In the genomic region with DNA sequence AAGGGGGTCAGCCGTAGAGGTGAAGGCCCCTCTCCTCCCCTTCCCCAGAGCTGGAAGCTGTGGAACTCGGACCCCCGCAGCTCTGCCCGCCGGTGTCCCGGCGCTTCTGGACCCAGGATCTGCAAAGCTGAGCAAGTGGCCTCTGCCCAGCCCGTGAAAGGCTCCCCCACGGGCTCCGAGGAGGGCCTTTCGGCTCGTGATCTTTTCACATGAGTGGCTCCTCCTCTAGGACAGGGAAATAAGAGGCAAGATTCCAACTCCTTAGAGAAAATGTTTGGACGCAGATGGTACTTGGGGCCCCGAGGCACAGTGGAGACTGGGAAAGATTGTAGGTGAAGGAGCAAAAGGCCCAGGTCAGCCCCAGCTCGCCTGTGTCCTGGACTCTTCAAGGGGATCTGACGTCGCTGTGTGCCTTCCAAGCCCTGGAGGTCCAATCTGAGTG, we compare ENCODE assay signal across 9 cellular contexts. TPM values are rescaled to one million over a fixed set of nuclear protein-coding genes. Genes with fewer than 3 reads are reported as not detected.
DNase-seq lines count a peak whose midpoint lies in the region; ATAC-seq, FAIRE-seq and TF ChIP-seq lines count a peak whose summit lies in the region.
"Had no signal": no experiment of that assay in that cellular context is flagged by ENCODE, and none has a peak within 500 bp of the region (broad histone marks: within the 10 kb centered on the region; RNA-seq: fewer than 3 reads in every experiment).

No MANE protein-coding gene starts in this region.

- no peaks in the 10 kb centered on the region for H3K79me2 ChIP-seq in keratinocyte (ENCODE audit: control insufficient read depth, insufficient read depth, low read length)

- no peaks in the 10 kb centered on the region for H4K20me1 ChIP-seq in keratinocyte (ENCODE audit: control insufficient read depth, extremely low read depth, insufficient read depth, low read length)

- no peak for TF ChIP-seq CTCF in bronchial epithelial cell (IDR thresholded peaks at IDR 0.05; ENCODE audit: insufficient read depth, low read length, severe bottlenecking)
- no peak for TF ChIP-seq CTCF in keratinocyte (optimal IDR thresholded peaks at IDR 0.05 in 1 of 3, IDR thresholded peaks at IDR 0.05 in 1 of 3, conservative IDR thresholded peaks at IDR 0.05 in 1 of 3; ENCODE audit: extremely low read depth in 1 of 3, insufficient read depth in 2 of 3, low read length in 3 of 3)
- TF ChIP-seq CTCF in GM10266 (IDR thresholded peaks at IDR 0.05; ENCODE audit: control insufficient read depth, insufficient read depth, low read depth, missing control alignments) = no peak

- H2AFZ ChIP-seq in keratinocyte (ENCODE audit: control insufficient read depth, low read length) = peak overlapping the region; percentile 94

- peak overlapping the region; percentile 73 for H3K4me2 ChIP-seq in keratinocyte (ENCODE audit: control insufficient read depth, extremely low read depth, insufficient read depth, low read depth, low read length)

- 0 out of 2 replicates have a peak, but pooled peaks cover 2% of the 10 kb centered on the region for H3K27me3 ChIP-seq in H7 (ENCODE audit: control insufficient read depth, insufficient read depth, low read length)
- no peaks in the 10 kb centered on the region for H3K27me3 ChIP-seq in bronchial epithelial cell (ENCODE audit: control insufficient read depth, insufficient read depth, low read length)
- no peaks in the 10 kb centered on the region for H3K27me3 ChIP-seq in keratinocyte (ENCODE audit: control insufficient read depth, extremely low read depth, insufficient read depth, low read length)

- peaks cover 11% of the 10 kb centered on the region for H3K4me1 ChIP-seq in keratinocyte (ENCODE audit: control insufficient read depth, extremely low read depth, insufficient read depth, low read length)

- H3K27ac ChIP-seq in keratinocyte (ENCODE audit: control insufficient read depth, insufficient read depth, low read length) (peak overlapping the region; percentile 8), skin epidermis (peak overlapping the region; percentile 77 to 97 (median 89))

- H3K9me1 ChIP-seq in keratinocyte (ENCODE audit: control insufficient read depth, extremely low read depth, insufficient read depth, low read length) = no peaks in the 10 kb centered on the region

- ATAC-seq in HG03439 (IDR thresholded peaks at IDR 0.05; ENCODE audit: unreplicated experiment) = no peak
- ATAC-seq: Panc1 had no signal

- dilution Hi-C loops in keratinocyte (cut with MboI; ENCODE audit: extremely low pct_ligation_motif_present, low sequenced_read_pairs) = no loop called here

- peak overlapping the region; percentile 58 for H3K9ac ChIP-seq in keratinocyte (ENCODE audit: control insufficient read depth, extremely low read depth, insufficient read depth, low read length)

- H3K36me3 ChIP-seq in H7 (replicated peaks; ENCODE audit: control insufficient read depth, insufficient read depth, low read length) (no peaks in the 10 kb centered on the region), bronchial epithelial cell (ENCODE audit: control insufficient read depth, insufficient read depth, low read length) (no peaks in the 10 kb centered on the region), keratinocyte (ENCODE audit: control insufficient read depth in 2 of 2, extremely low read depth in 1 of 2, insufficient read depth in 2 of 2, low read length in 2 of 2) (no peaks in the 10 kb centered on the region)

- DNase-seq in H7 (no peak), bronchial epithelial cell (ENCODE audit: low read depth) (no peak), keratinocyte (ENCODE audit: low read depth, low spot score) (no peak), GM10266 (ENCODE audit: extremely low spot score) (no peak)
- DNase-seq in activated CD8-positive, alpha-beta memory T cell treated with anti-CD3 and anti-CD28 coated beads, Interleukin-2, amount 50 U/mL, for 48 hours = no peak
- no peak for DNase-seq in stimulated activated CD4-positive, alpha-beta T cell treated with anti-CD3 and anti-CD28 coated beads, Interleukin-15, amount 100 ng/mL, for 24 hours

- peak overlapping the region; percentile 42 for H3K4me3 ChIP-seq in H7 (ENCODE audit: insufficient read depth, low read depth, low read length)
- H3K4me3 ChIP-seq in bronchial epithelial cell (ENCODE audit: low read depth, low read length) = peak overlapping the region; percentile 45
- peak overlapping the region in 2 of 3 experiments; percentile 29 to 56 for H3K4me3 ChIP-seq in keratinocyte (ENCODE audit: control insufficient read depth in 2 of 3, extremely low read depth in 1 of 3, insufficient read depth in 2 of 3, low read depth in 1 of 3, low read length in 3 of 3)
- H3K4me3 ChIP-seq in skin epidermis = peak overlapping the region; percentile 29 to 55 (median 35)

- FAIRE-seq in bronchial epithelial cell (lab: Jason Lieb, UNC) (no peak), keratinocyte (lab: Jason Lieb, UNC) (no peak)

- H3K9me3 ChIP-seq in keratinocyte (ENCODE audit: control insufficient read depth, low read depth, low read length) = no peaks in the 10 kb centered on the region

RNA-seq across cellular contexts. Expression of gene SP3, which starts 48.2 kb away (rescaled TPM):
- 107 and 129 TPM in 2 replicates for total RNA-seq in H7 (2014; rRNA removed; shearing (Covaris generic))
- 87.7 and 104 TPM in 2 replicates for total RNA-seq in bronchial epithelial cell
- polyA plus RNA-seq in keratinocyte = 31.9 to 46.7 TPM (median 39.3 TPM) in 3 replicates
- 14.9 TPM for polyA plus RNA-seq in keratinocyte (2011; ENCODE audit: low read depth)
- 13.6 and 34.9 TPM in 2 replicates for polyA plus RNA-seq in keratinocyte (2011; cell fraction: cytosol; rRNA removed)
- polyA plus RNA-seq in keratinocyte (2011; cell fraction: nucleus; rRNA removed) = 27.6 and 29.2 TPM in 2 replicates
- 24.9 and 25.4 TPM in 2 replicates for polyA plus RNA-seq in keratinocyte (2012; ENCODE audit: low replicate concordance)
- polyA minus RNA-seq in keratinocyte = 25.9 to 93.0 TPM (median 54.3 TPM) in 3 replicates
- polyA minus RNA-seq in keratinocyte (2011; cell fraction: cytosol; rRNA and poly(A)+ RNA removed) = 17.8 TPM
- polyA minus RNA-seq in keratinocyte (2011; cell fraction: nucleus; rRNA and poly(A)+ RNA removed) = 35.9 and 68.2 TPM in 2 replicates
